ENCODE assay signal across 18 cellular contexts in genomic region chr12:64518396-64518795, GRCh38.
DNase-seq lines count a peak whose midpoint lies in the region; ATAC-seq and TF ChIP-seq lines count a peak whose summit lies in the region.
"Had no signal": no experiment of that assay in that cellular context is flagged by ENCODE, and none has a peak within 500 bp of the region (broad histone marks: within the 10 kb centered on the region; RNA-seq: fewer than 3 reads in every experiment).

No MANE protein-coding gene starts in this region.

- H3K4me3 ChIP-seq in GM23338 (no peak overlapping the region), HEK293 (ENCODE audit: low read depth, low read length) (no peak overlapping the region)
- H3K4me3 ChIP-seq: GM12878 had no signal

- H3K4me1 Mint-ChIP-seq in GM23338 (peaks cover 25% of the 10 kb centered on the region), nephron progenitor cell (peaks cover 41% of the 10 kb centered on the region)
- H3K4me1 Mint-ChIP-seq: CD4-positive, alpha-beta memory T cell had no signal

- TF ChIP-seq CTCF in GM23338 (conservative IDR thresholded peaks at IDR 0.05; ENCODE audit: low read depth in 2 of 2), result no peak
- TF ChIP-seq CTCF in HEK293 (tag by site-specific recombination; IDR thresholded peaks at IDR 0.05), result no peak
- TF ChIP-seq CTCF in nephron progenitor cell (IDR thresholded peaks at IDR 0.05), result no peak

- H3K4me1 ChIP-seq in GM23338 (ENCODE audit: insufficient read depth) (peaks cover 20% of the 10 kb centered on the region), HEK293 (ENCODE audit: control insufficient read depth, insufficient read depth, low read length) (no peaks in the 10 kb centered on the region; the same call in 1 of the 2 replicates)

- no peak overlapping the region for H3K27ac ChIP-seq in GM23338 (ENCODE audit: low read depth)
- H3K27ac ChIP-seq in HEK293 (ENCODE audit: extremely low read depth, low read depth, low read length), result no peak overlapping the region

- no peak for DNase-seq in GM23338 (ENCODE audit: low spot score)
- DNase-seq in nephron progenitor cell, result no peak
- DNase-seq in superior temporal gyrus (ENCODE audit: extremely low spot score), result peak; percentile 3
- no peak for DNase-seq in activated naive CD4-positive, alpha-beta T cell treated with anti-CD3 and anti-CD28 coated beads, Interleukin-2, amount 50 U/mL, for 72 hours (ENCODE audit: low spot score in 2 of 2)
- DNase-seq: C1 segment of cervical spinal cord; Calu3; CD4-positive, alpha-beta memory T cell; COR-L47; DMS53; DMS79 treated with DMSO at 0.1 percent for 48 hours; GOT3; H7; HFFc6 had no signal

- peak overlapping the region; percentile 63; the same call in 1 of the 2 replicates for H2AFZ ChIP-seq in GM23338

- H3K79me2 ChIP-seq in GM23338 (replicated peaks; ENCODE audit: insufficient read depth), result no peaks in the 10 kb centered on the region

- no peaks in the 10 kb centered on the region for H4K20me1 ChIP-seq in GM23338 (replicated peaks; ENCODE audit: insufficient read depth)

- POLR2A ChIA-PET in HEK293 (lab: Yijun Ruan, JAX), result no interaction called here

- no peak overlapping the region for H3K4me2 ChIP-seq in GM23338

- H3K27me3 ChIP-seq in GM23338 (ENCODE audit: insufficient read depth), result no peaks in the 10 kb centered on the region

- H3K9me2 ChIP-seq in GM23338 (ENCODE audit: insufficient read depth), result 0 out of 2 replicates have a peak, but pooled peaks cover 3% of the 10 kb centered on the region

- CTCF ChIA-PET in HEK293 (lab: Yijun Ruan, JAX), result no interaction called here

- no peak for ATAC-seq in GM23338
- ATAC-seq in HG02678 (IDR thresholded peaks at IDR 0.05; ENCODE audit: unreplicated experiment), result no peak
- ATAC-seq in GM21619 (IDR thresholded peaks at IDR 0.05; ENCODE audit: unreplicated experiment), result no peak
- no peak for ATAC-seq in activated naive CD4-positive, alpha-beta T cell treated with anti-CD3 and anti-CD28 coated beads, Interleukin-2, amount 50 U/mL, for 72 hours
- ATAC-seq: GM12878, HCT116 had no signal

- H3K9me3 ChIP-seq in HEK293 (ENCODE audit: control insufficient read depth, insufficient read depth, low read depth, low read length), result no peaks in the 10 kb centered on the region

- H3K27me3 Mint-ChIP-seq in GM23338 (ENCODE audit: insufficient read depth, low read depth, poor library complexity) (peaks cover 8% of the 10 kb centered on the region), nephron progenitor cell (ENCODE audit: low read depth, poor library complexity) (no peaks in the 10 kb centered on the region)

- H3K27ac Mint-ChIP-seq in GM23338 (no peak overlapping the region), nephron progenitor cell (peak overlapping the region; percentile 4)
- H3K27ac Mint-ChIP-seq in activated naive CD4-positive, alpha-beta T cell treated with anti-CD3 and anti-CD28 coated beads, Interleukin-2, amount 50 U/mL, for 72 hours, result no peak overlapping the region
- H3K27ac Mint-ChIP-seq: CD4-positive, alpha-beta memory T cell; HFFc6 had no signal

- H3K36me3 ChIP-seq in GM23338 (ENCODE audit: insufficient read depth) (no peaks in the 10 kb centered on the region), HEK293 (ENCODE audit: control insufficient read depth in 2 of 2, insufficient read depth in 1 of 2, low read length in 2 of 2) (no peaks in the 10 kb centered on the region)

- H3K9me3 Mint-ChIP-seq in GM23338 (no peaks in the 10 kb centered on the region), nephron progenitor cell (no peaks in the 10 kb centered on the region)
- H3K9me3 Mint-ChIP-seq in activated naive CD4-positive, alpha-beta T cell treated with anti-CD3 and anti-CD28 coated beads, Interleukin-2, amount 50 U/mL, for 72 hours, result no peaks in the 10 kb centered on the region
- H3K9me3 Mint-ChIP-seq: CD4-positive, alpha-beta memory T cell; HFFc6 had no signal

- H3K36me3 Mint-ChIP-seq in GM23338 (ENCODE audit: low read depth) (no peaks in the 10 kb centered on the region), nephron progenitor cell (ENCODE audit: low read depth) (no peaks in the 10 kb centered on the region)
- no peaks in the 10 kb centered on the region for H3K36me3 Mint-ChIP-seq in activated naive CD4-positive, alpha-beta T cell treated with anti-CD3 and anti-CD28 coated beads, Interleukin-2, amount 50 U/mL, for 72 hours
- H3K36me3 Mint-ChIP-seq: CD4-positive, alpha-beta memory T cell had no signal

- H3F3A ChIP-seq in GM23338 (replicated peaks; ENCODE audit: low read depth), result no peaks in the 10 kb centered on the region

- no peak overlapping the region for H3K4me3 Mint-ChIP-seq in GM23338
- no peak overlapping the region for H3K4me3 Mint-ChIP-seq in nephron progenitor cell
- H3K4me3 Mint-ChIP-seq: CD4-positive, alpha-beta memory T cell; HFFc6 had no signal

TF ChIP-seq in HEK293, 187 proteins besides CTCF, POLR2A, EP300 and RAD21:
- TF ChIP-seq PRDM10 (tag by site-specific recombination; IDR thresholded peaks at IDR 0.05) (no peak), MZF1 (tag by site-specific recombination; IDR thresholded peaks at IDR 0.05; ENCODE audit: borderline replicate concordance) (0 out of 2 replicates have a peak, but pooled peaks have one; percentile 42), KLF16 (tag by site-specific recombination; IDR thresholded peaks at IDR 0.05) (no peak)
